Comparison of ENCODE assay signal across 14 cellular contexts in the genomic region with DNA sequence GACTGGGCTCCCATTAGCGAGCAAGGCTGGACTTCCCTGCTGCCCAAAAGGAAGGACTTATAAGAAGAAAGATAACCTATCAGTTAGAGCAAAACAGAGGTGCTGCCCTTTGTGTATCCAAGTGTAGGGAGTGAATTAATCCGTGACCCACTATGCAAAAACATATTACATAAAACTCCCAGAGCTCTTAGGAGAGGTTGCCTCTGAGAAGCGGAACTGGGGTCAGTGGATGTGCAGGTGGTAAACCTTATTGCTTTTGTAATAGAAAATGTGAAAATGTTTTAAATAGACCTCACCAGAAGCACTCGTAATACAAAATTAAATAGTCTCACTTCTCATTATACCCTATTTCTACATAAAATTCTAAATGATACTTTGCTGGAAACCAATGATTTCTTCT.
"Had no signal": no experiment of that assay in that cellular context is flagged by ENCODE, and none has a peak within 500 bp of the region (broad histone marks: within the 10 kb centered on the region; RNA-seq: fewer than 3 reads in every experiment).

No MANE protein-coding gene starts in this region.

- H3K4me1 Mint-ChIP-seq: activated naive CD8-positive, alpha-beta T cell treated with anti-CD3 and anti-CD28 coated beads, Interleukin-2, amount 50 U/mL, for 24 hours had no signal

- H3K9me3 ChIP-seq: ascending aorta, esophagus squamous epithelium, tibial artery had no signal

- H3K4me1 ChIP-seq: ascending aorta, esophagus squamous epithelium, tibial artery had no signal

- H3K9me3 Mint-ChIP-seq: activated naive CD8-positive, alpha-beta T cell treated with anti-CD3 and anti-CD28 coated beads, Interleukin-2, amount 50 U/mL, for 24 hours; activated T-helper 1 cell treated with anti-CD3 and anti-CD28 coated beads, Interleukin-12 subunit alpha, Interleukin-12 subunit beta, Interleukin-2, Interleukin-4 antibody, amounts not matched to agents 30 ng/mL and 10 ng/mL and 1 ng/mL, durations not matched to agents 14 hours and 24 hours and 36 hours had no signal

- H3K27me3 ChIP-seq: ascending aorta, esophagus squamous epithelium, tibial artery had no signal

- H3K27ac Mint-ChIP-seq: activated CD4-positive, alpha-beta T cell treated with anti-CD3 and anti-CD28 coated beads, Interleukin-2, amount 10 ng/mL, durations not matched to agents 24 days and 14 days; activated naive CD8-positive, alpha-beta T cell treated with anti-CD3 and anti-CD28 coated beads, Interleukin-2, amount 50 U/mL, for 24 hours; activated T-helper 1 cell treated with anti-CD3 and anti-CD28 coated beads, Interleukin-12 subunit alpha, Interleukin-12 subunit beta, Interleukin-2, Interleukin-4 antibody, amounts not matched to agents 30 ng/mL and 10 ng/mL and 1 ng/mL, durations not matched to agents 14 hours and 24 hours and 36 hours had no signal

- H3K4me3 ChIP-seq: ascending aorta, dorsolateral prefrontal cortex, esophagus squamous epithelium, skin epidermis, tibial artery had no signal

- ATAC-seq: activated naive CD8-positive, alpha-beta T cell treated with anti-CD3 and anti-CD28 coated beads, Interleukin-2, amount 50 U/mL, for 24 hours; left colon had no signal

- H3K27ac ChIP-seq: ascending aorta, dorsolateral prefrontal cortex, esophagus squamous epithelium, tibial artery, VCaP had no signal

- H3K4me3 Mint-ChIP-seq: activated CD4-positive, alpha-beta T cell treated with anti-CD3 and anti-CD28 coated beads, Interleukin-2, amount 10 ng/mL, durations not matched to agents 24 days and 14 days; activated naive CD8-positive, alpha-beta T cell treated with anti-CD3 and anti-CD28 coated beads, Interleukin-2, amount 50 U/mL, for 24 hours; activated T-helper 1 cell treated with anti-CD3 and anti-CD28 coated beads, Interleukin-12 subunit alpha, Interleukin-12 subunit beta, Interleukin-2, Interleukin-4 antibody, amounts not matched to agents 30 ng/mL and 10 ng/mL and 1 ng/mL, durations not matched to agents 14 hours and 24 hours and 36 hours had no signal

- H3K36me3 ChIP-seq: ascending aorta, esophagus squamous epithelium, tibial artery had no signal

- DNase-seq: activated CD4-positive, alpha-beta T cell treated with anti-CD3 and anti-CD28 coated beads, Interleukin-2, amount 10 ng/mL, durations not matched to agents 24 days and 14 days; activated naive CD4-positive, alpha-beta T cell; activated naive CD8-positive, alpha-beta T cell treated with anti-CD3 and anti-CD28 coated beads, Interleukin-2, amount 50 U/mL, for 24 hours; dorsolateral prefrontal cortex; esophagus squamous epithelium; foreskin fibroblast; left colon; retina; T1000; tibial artery had no signal
